ENCODE assay signal across 8 cellular contexts in the genomic region with DNA sequence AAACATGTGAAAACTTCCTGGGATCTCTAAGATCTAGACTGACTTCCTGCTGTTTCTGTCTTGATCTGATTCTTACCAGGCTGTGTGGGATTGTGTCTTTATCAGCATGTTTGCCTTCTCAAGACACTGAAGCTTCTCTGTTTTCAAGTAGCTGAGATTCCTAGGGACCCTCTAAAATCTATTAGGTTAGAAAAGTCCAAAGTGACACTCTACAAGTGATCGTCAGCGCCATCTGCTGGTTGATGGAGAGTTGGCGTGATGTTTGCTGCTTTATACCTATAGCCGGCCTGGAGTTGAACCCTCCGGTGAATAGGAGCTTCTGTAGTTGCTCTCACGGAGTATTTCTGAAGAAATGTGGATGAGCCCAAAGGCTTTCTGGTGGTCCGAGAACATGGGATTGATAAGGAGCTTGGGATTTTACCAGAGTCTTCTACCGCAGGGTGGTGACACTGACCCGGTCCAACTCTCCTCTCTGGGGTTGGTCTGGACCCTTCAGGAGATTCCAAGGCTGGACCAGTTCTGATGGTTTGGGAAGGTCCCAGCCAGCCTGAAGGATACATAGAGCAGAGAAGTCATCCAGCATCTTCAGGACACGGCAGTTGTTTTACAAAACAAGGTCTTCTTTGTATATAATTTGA.
DNase-seq lines count a peak whose midpoint lies in the region; ATAC-seq and TF ChIP-seq lines count a peak whose summit lies in the region.

No MANE protein-coding gene starts in this region.

- H3K4me3 ChIP-seq in lower lobe of right lung = no peak overlapping the region

- in situ Hi-C loops in Caki2 (cut with HindIII; ENCODE audit: low pct_unique_long_range_greater_than_20kb, low sequenced_read_pairs) = no loop called here

- no peaks in the 10 kb centered on the region for H3K4me1 ChIP-seq in lower lobe of right lung

- H3K27me3 ChIP-seq in lower lobe of right lung (ENCODE audit: low read depth) = no peaks in the 10 kb centered on the region

- peak; percentile 89 for TF ChIP-seq CTCF in lower lobe of right lung (IDR thresholded peaks at IDR 0.05)

- peaks cover 14% of the 10 kb centered on the region for H3K36me3 ChIP-seq in lower lobe of right lung

- ATAC-seq in HG02642 (IDR thresholded peaks at IDR 0.05; ENCODE audit: poor library complexity, unreplicated experiment) (peak; percentile 57), lower lobe of right lung (peak; percentile 75 to 79), HG03097 (IDR thresholded peaks at IDR 0.05; ENCODE audit: low FRiP score, unreplicated experiment) (no peak)

- peak; percentile 12 for DNase-seq in Caki2 (ENCODE audit: low read depth)
- peak; percentile 84 for DNase-seq in NCI-H345 (lab: John Stamatoyannopoulos, UW)
- DNase-seq in activated CD4-positive, alpha-beta T cell treated with anti-CD3 and anti-CD28 coated beads, Interleukin-2, amount 50 U/mL, for 1 hour = peak; percentile 86
- DNase-seq in dermis blood vessel endothelial cell = peak; percentile 85
- DNase-seq in lower lobe of right lung = peak; percentile 75
- DNase-seq in stimulated activated CD8-positive, alpha-beta memory T cell treated with anti-CD3 and anti-CD28 coated beads, Interleukin-15, amount 100 ng/mL, for 1 hour (ENCODE audit: low read depth) = peak; percentile 80

- H3K9me3 ChIP-seq in lower lobe of right lung = no peaks in the 10 kb centered on the region

- no peak overlapping the region for H3K27ac ChIP-seq in lower lobe of right lung

- intact Hi-C loops in lower lobe of right lung (cut with DNase I) = no loop called here

Comparison
In these comparisons a context has a peak if more than half of its experiments do, and no peak if none do; other contexts are left out.
1. DNase-seq: peak in every context shown above with its lines; median percentile 86 in activated CD4-positive, alpha-beta T cell treated with anti-CD3 and anti-CD28 coated beads, Interleukin-2, amount 50 U/mL, for 1 hour; 85 in dermis blood vessel endothelial cell; 84 in NCI-H345; 80 in stimulated activated CD8-positive, alpha-beta memory T cell treated with anti-CD3 and anti-CD28 coated beads, Interleukin-15, amount 100 ng/mL, for 1 hour; 75 in lower lobe of right lung; 12 in Caki2.